ENCODE assay signal across 8 cellular contexts in the genomic region with DNA sequence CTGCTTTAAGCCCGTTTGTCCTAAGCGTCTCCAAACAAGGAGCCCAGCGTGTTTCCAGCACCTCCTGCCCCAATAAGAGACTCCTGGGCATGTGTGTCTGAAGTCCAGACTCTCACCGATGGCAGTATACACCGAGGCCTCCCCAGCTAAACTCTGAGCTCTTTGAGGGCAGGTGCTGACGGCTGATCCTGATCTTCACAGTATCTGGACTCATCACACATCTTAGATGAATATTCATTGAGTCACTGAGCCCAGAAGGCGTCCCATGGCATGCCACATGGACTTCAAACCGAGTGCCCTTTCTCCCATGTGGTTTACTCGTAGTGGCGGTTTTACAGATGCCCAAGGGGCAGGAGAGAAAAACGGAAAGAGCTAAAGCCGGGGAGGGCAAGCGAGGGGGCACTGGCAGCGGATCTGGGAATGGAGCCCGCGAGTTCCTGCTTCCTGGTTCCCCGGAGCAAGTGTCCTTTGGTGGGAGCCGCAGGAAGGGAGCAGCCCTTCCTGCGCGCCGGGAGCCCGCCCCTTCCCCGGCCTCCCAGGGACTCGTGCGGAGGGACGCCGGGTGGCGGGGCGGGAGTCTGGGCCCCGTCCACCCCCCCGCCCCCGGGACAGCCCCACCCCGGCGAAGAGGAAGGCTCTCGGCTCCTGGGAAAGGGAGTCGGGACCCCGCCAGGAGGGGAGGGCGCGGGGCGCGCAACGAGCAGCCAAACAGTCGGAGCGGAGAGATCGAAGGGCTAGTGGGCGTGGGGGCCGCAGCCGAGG. TPM values are rescaled to one million over a fixed set of nuclear protein-coding genes. Genes with fewer than 3 reads are reported as not detected.
DNase-seq lines count a peak whose midpoint lies in the region; ATAC-seq and TF ChIP-seq lines count a peak whose summit lies in the region.

No MANE protein-coding gene starts in this region.

- H3K36me3 ChIP-seq in brain microvascular endothelial cell (replicated peaks) (no peaks in the 10 kb centered on the region), kidney epithelial cell (ENCODE audit: control insufficient read depth, insufficient read depth, low read length) (no peaks in the 10 kb centered on the region)

- peak overlapping the region in 1 of 2 donors; percentile 59 for H3K27ac Mint-ChIP-seq in stimulated activated naive CD8-positive, alpha-beta T cell treated with anti-CD3 and anti-CD28 coated beads, Interleukin-15, amount 100 ng/mL, for 72 hours

- DNase-seq in AG08396 (ENCODE audit: low spot score) = peak; percentile 94
- DNase-seq in NCI-H526 (lab: John Stamatoyannopoulos, UW) = peak; percentile 63 to 87
- peak; percentile 58 for DNase-seq in brain microvascular endothelial cell
- DNase-seq in kidney epithelial cell (ENCODE audit: low read depth) = no peak
- DNase-seq in stimulated activated naive CD8-positive, alpha-beta T cell treated with anti-CD3 and anti-CD28 coated beads, Interleukin-15, amount 100 ng/mL, for 72 hours = no peak
- no peak for DNase-seq in GM19238 (ENCODE audit: insufficient read length, low spot score)

- peaks cover 69% of the 10 kb centered on the region for H3K27me3 Mint-ChIP-seq in stimulated activated naive CD8-positive, alpha-beta T cell treated with anti-CD3 and anti-CD28 coated beads, Interleukin-15, amount 100 ng/mL, for 72 hours

- TF ChIP-seq CTCF in GM12875 (IDR thresholded peaks at IDR 0.05; ENCODE audit: borderline replicate concordance, insufficient read depth, low read depth, low read length) = no peak
- no peak for TF ChIP-seq CTCF in brain microvascular endothelial cell (IDR thresholded peaks at IDR 0.05; ENCODE audit: low read depth, low read length, missing control alignments)
- no peak for TF ChIP-seq CTCF in kidney epithelial cell (IDR thresholded peaks at IDR 0.05; ENCODE audit: insufficient read depth, low read length, poor library complexity, severe bottlenecking)

- in situ Hi-C loops in brain microvascular endothelial cell (cut with HindIII; ENCODE audit: low pct_ligation_motif_present, low sequenced_read_pairs) = no loop called here

- H3K27me3 ChIP-seq in brain microvascular endothelial cell (replicated peaks) (no peaks in the 10 kb centered on the region), kidney epithelial cell (ENCODE audit: control insufficient read depth, insufficient read depth, low read length) (no peaks in the 10 kb centered on the region)

- H3K4me1 Mint-ChIP-seq in stimulated activated naive CD8-positive, alpha-beta T cell treated with anti-CD3 and anti-CD28 coated beads, Interleukin-15, amount 100 ng/mL, for 72 hours = peaks cover 25% of the 10 kb centered on the region

- ATAC-seq in stimulated activated naive CD8-positive, alpha-beta T cell treated with anti-CD3 and anti-CD28 coated beads, Interleukin-15, amount 100 ng/mL, for 72 hours = peak; percentile 19
- no peak for ATAC-seq in GM21360 (IDR thresholded peaks at IDR 0.05; ENCODE audit: unreplicated experiment)

- H3K4me3 Mint-ChIP-seq in stimulated activated naive CD8-positive, alpha-beta T cell treated with anti-CD3 and anti-CD28 coated beads, Interleukin-15, amount 100 ng/mL, for 72 hours = peak overlapping the region; percentile 81 to 85

- H3K4me3 ChIP-seq in GM12875 (ENCODE audit: low read depth, low read length) (peak overlapping the region; percentile 47), brain microvascular endothelial cell (ENCODE audit: low read depth, low read length) (peak overlapping the region; percentile 71), kidney epithelial cell (ENCODE audit: low read depth, low read length) (peak overlapping the region; percentile 51)

- H3K27ac ChIP-seq in brain microvascular endothelial cell = peak overlapping the region; percentile 78

- H3K9me3 Mint-ChIP-seq in stimulated activated naive CD8-positive, alpha-beta T cell treated with anti-CD3 and anti-CD28 coated beads, Interleukin-15, amount 100 ng/mL, for 72 hours = no peaks in the 10 kb centered on the region

RNA-seq across cellular contexts. Expression of gene TEAD4, which starts 0.6 kb away (rescaled TPM):
- total RNA-seq in kidney epithelial cell = 37.9 and 38.6 TPM in 2 replicates

Comparison
In these comparisons a context has a peak if more than half of its experiments do, and no peak if none do; other contexts are left out.
1. DNase-seq: peak in AG08396 (single experiment), NCI-H526 (2 of 2) and brain microvascular endothelial cell (single experiment); none in kidney epithelial cell (single experiment), stimulated activated naive CD8-positive, alpha-beta T cell treated with anti-CD3 and anti-CD28 coated beads, Interleukin-15, amount 100 ng/mL, for 72 hours (0 of 2) and GM19238 (single experiment).
2. Peak in every context shown above with its lines, with median percentiles within 50 percentile points of each other: H3K4me3 ChIP-seq.